In the genomic region with DNA sequence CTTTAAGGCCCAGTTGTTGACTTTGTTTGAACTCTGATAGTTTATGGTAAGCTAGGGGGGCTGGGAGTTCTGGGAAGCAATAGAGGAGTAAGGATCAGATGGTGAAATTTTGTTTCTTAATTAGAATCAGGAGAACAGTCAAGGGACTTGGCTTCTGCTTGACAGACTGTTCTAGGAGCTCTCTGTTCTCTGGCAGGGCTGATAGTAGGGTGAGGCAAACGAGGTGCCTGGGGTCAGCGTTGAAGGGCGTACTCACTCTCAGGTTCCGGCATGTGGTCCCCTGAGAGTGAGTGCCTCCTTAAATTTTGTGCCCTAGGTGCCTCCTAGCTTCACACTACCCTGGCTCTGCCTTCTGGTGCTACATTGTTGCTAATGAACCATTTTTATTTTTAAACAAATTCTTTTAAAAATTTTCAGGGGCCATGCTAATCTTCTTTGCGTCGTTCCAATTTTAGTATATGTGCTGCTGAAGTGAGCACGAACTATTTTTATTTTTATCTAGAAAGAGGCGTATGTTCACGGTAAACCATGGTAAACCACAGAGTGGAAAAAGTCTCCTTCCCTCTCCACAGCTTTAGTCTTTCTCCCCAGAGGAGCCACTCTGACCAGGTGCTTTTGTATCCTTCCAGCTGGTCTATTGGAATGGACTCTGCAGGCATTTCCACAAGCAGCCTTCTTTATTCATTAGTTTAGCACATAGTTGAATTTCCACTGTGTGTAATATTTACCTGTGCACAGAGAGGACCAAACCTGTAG, we compare ENCODE assay signal across 10 cellular contexts. TPM values are rescaled to one million over a fixed set of nuclear protein-coding genes. Genes with fewer than 3 reads are reported as not detected.
DNase-seq lines count a peak whose midpoint lies in the region; ATAC-seq, FAIRE-seq and TF ChIP-seq lines count a peak whose summit lies in the region.
"Had no signal": no experiment of that assay in that cellular context is flagged by ENCODE, and none has a peak within 500 bp of the region (broad histone marks: within the 10 kb centered on the region; RNA-seq: fewer than 3 reads in every experiment).

No MANE protein-coding gene starts in this region.

- H4K20me1 ChIP-seq in K562 (replicated peaks; ENCODE audit: control insufficient read depth, insufficient read depth, low read length), result 0 out of 2 replicates have a peak, but pooled peaks cover 7% of the 10 kb centered on the region

- H3K9me1 ChIP-seq in K562 (ENCODE audit: control insufficient read depth, insufficient read depth, low read length), result no peaks in the 10 kb centered on the region

- H3K9ac ChIP-seq in K562 (ENCODE audit: insufficient read depth in 1 of 2, low read depth in 2 of 2, low read length in 2 of 2), result no peak overlapping the region

- TF ChIP-seq EP300 in K562 (IDR thresholded peaks at IDR 0.05; ENCODE audit: low read length), result no peak

- no peaks in the 10 kb centered on the region for H3K27me3 ChIP-seq in K562 (ENCODE audit: control insufficient read depth in 2 of 2, insufficient read depth in 2 of 2, low read length in 2 of 2)
- H3K27me3 ChIP-seq in psoas muscle (ENCODE audit: insufficient read depth in 3 of 3, low read length in 2 of 3), result no peaks in the 10 kb centered on the region

- no peak for ATAC-seq in GM18505 (IDR thresholded peaks at IDR 0.05; ENCODE audit: unreplicated experiment)
- peak; percentile 5 for ATAC-seq in HG02973 (IDR thresholded peaks at IDR 0.05; ENCODE audit: unreplicated experiment)
- peak; percentile 23; the same call in 1 of the 3 replicates for ATAC-seq in K562
- peak; percentile 19 to 79 (median 76) for ATAC-seq in psoas muscle
- ATAC-seq in SK-N-SH treated with all-trans-retinoic acid at 6 μM for 48 hours, result no peak
- no peak for ATAC-seq in HG03565 (IDR thresholded peaks at IDR 0.05; ENCODE audit: unreplicated experiment)

- TF ChIP-seq RAD21 in K562 (CRISPR knock-in tag; conservative IDR thresholded peaks at IDR 0.05 in 1 of 2, IDR thresholded peaks at IDR 0.05 in 1 of 2), result no peak

- H3K27ac ChIP-seq in K562 (ENCODE audit: extremely low read depth, low read depth, low read length), result peak overlapping the region; percentile 28; the same call in 1 of the 3 replicates
- H3K27ac ChIP-seq in psoas muscle, result peak overlapping the region; percentile 91

- H3K4me3 ChIP-seq in K562 (no peak overlapping the region), psoas muscle (peak overlapping the region; percentile 41)

- DNase-seq in K562 (ENCODE audit: extremely low read depth in 1 of 4, low spot score in 3 of 4) (no peak), psoas muscle (peak; percentile 56 to 87), NCI-H2196 treated with DMSO at 0.1 percent for 48 hours (lab: John Stamatoyannopoulos, UW; ENCODE audit: unreplicated experiment) (no peak), GDM1 (lab: John Stamatoyannopoulos, UW) (no peak)
- DNase-seq: amygdala, NCI-H526 treated with DMSO at 0.1 percent for 48 hours had no signal

- H3K4me1 ChIP-seq in K562 (replicated peaks in 1 of 2; ENCODE audit: control insufficient read depth in 2 of 2, insufficient read depth in 2 of 2, low read length in 2 of 2) (peaks cover 0 to 23% of the 10 kb centered on the region in 2 experiments), psoas muscle (peaks cover 97% of the 10 kb centered on the region)

- H3K79me2 ChIP-seq in K562 (ENCODE audit: control insufficient read depth, insufficient read depth, low read length), result peaks cover 32% of the 10 kb centered on the region

- H3K4me2 ChIP-seq in K562 (ENCODE audit: insufficient read depth, low read length), result no peak overlapping the region

- POLR2A ChIA-PET in K562 (lab: Yijun Ruan, JAX), result interaction anchor here (0.6 to 1.8 kb wide), 11 partner anchors 10 to 578 kb away, joined by 3 to 8 read pairs (median 3); no protein-coding TSS in a partner anchor

- H3K9me3 ChIP-seq in K562 (replicated peaks; ENCODE audit: control insufficient read depth, insufficient read depth, low read depth, low read length) (no peaks in the 10 kb centered on the region), psoas muscle (no peaks in the 10 kb centered on the region)

- no TSS peak for BruUV-seq in K562 (replicated peaks; lab: Mats Ljungman, UMichigan)

- in situ Hi-C loops in K562 (cut with MboI), result no loop called here

- intact Hi-C loops in K562 (cut with micrococcal nuclease) (no loop called here), psoas muscle (cut with DNase I) (no loop called here)

- CTCF ChIA-PET in K562 (lab: Yijun Ruan, JAX; ENCODE audit: low intra/inter-chr PET ratio), result interaction anchor here (0.6 kb wide), 1 partner anchor 699 kb away, joined by 3 read pairs; no protein-coding TSS in a partner anchor

- TF ChIP-seq POLR2A in GM18505 (IDR thresholded peaks at IDR 0.05; ENCODE audit: borderline replicate concordance, extremely low read depth, insufficient read depth, insufficient read length) (peak; percentile 35), K562 (conservative IDR thresholded peaks at IDR 0.05) (no peak)

- 63% methylated on average over 9 of the region's 9 CpGs for WGBS in K562 (ENCODE audit: insufficient coverage, low coverage, missing lambda C conversion rate)
- WGBS in psoas muscle, 3 donors, result 22 to 62% (median 45%) methylated on average over 9 of the region's 9 CpGs

- no peak for TF ChIP-seq CTCF in K562 (IDR thresholded peaks at IDR 0.05 in 2 of 3, conservative IDR thresholded peaks at IDR 0.05 in 1 of 3; ENCODE audit: insufficient read depth in 2 of 3, low read depth in 1 of 3, low read length in 3 of 3)
- TF ChIP-seq CTCF in psoas muscle (IDR thresholded peaks at IDR 0.05), result no peak

- H3K36me3 ChIP-seq in K562 (ENCODE audit: control insufficient read depth, insufficient read depth, low read length), result peaks cover 77% of the 10 kb centered on the region
- peaks cover 0 to 86% of the 10 kb centered on the region in 2 donors for H3K36me3 ChIP-seq in psoas muscle (ENCODE audit: insufficient read depth in 1 of 2, low read depth in 1 of 2)

- FAIRE-seq in K562 (lab: Jason Lieb, UNC), result peak; percentile 44

- no peak overlapping the region for H2AFZ ChIP-seq in K562 (ENCODE audit: low read depth, low read length)

RNA-seq across cellular contexts. Expression of a gene that starts 19.7 kb away (rescaled TPM):
- total RNA-seq in K562 (2011; cell fraction: chromatin; rRNA removed; ENCODE audit: low replicate concordance), result 281 and 367 TPM in 2 replicates
- total RNA-seq in K562 (2011; cell fraction: nucleolus; rRNA removed), result 181 and 198 TPM in 2 replicates
- 210 and 290 TPM in 2 replicates for total RNA-seq in K562 (2011; cell fraction: nucleoplasm; rRNA removed)
- total RNA-seq in K562 (2014; rRNA removed) (18.8 and 26.2 TPM in 2 replicates), K562 (2014; rRNA removed; fragmentation: Illumina TruSeq; extraction: Trizol) (29.8 and 33.6 TPM in 2 replicates), K562 (2015; rRNA removed; fragmentation: Illumina TruSeq; extraction: Trizol) (27.7 and 28.7 TPM in 2 replicates), K562 (2021) (58.0 and 59.8 TPM in 2 replicates), psoas muscle (100 to 1,000 TPM in 1 of 4 donors, 10 to 100 TPM in 3; 25.6 to 217 (median 70.5) TPM)
- polyA plus RNA-seq in K562 (2011; rRNA removed) (55.7 and 60.1 TPM in 2 replicates), K562 (2014; fragmentation: Illumina TruSeq; extraction: Trizol) (51.9 and 53.3 TPM in 2 replicates), K562 (2014; fragmentation: Nextera tagmentation; extraction: Ambion mirVana) (10 to 100 TPM; 12.6 to 12.8 TPM), K562 (2014; rRNA removed) (38.6 and 44.6 TPM in 2 replicates), psoas muscle (10 to 100 TPM in 2 of 3 donors, 1 to 10 TPM in 1; 9.2 to 55.2 (median 36.4) TPM)
- polyA plus RNA-seq in K562 (2011; cell fraction: cytosol; rRNA removed), result 63.4 and 107 TPM in 2 replicates
- 196 and 243 TPM in 2 replicates for polyA plus RNA-seq in K562 (2011; cell fraction: nucleus; rRNA removed)
- 24.5 and 25.3 TPM in 2 replicates for polyA plus RNA-seq in K562 (2012)
- 73.8 and 89.0 TPM in 2 replicates for polyA minus RNA-seq in K562 (2011; rRNA and poly(A)+ RNA removed)
- polyA minus RNA-seq in K562 (2011; cell fraction: cytosol; rRNA and poly(A)+ RNA removed), result 29.8 and 51.2 TPM in 2 replicates
- 43.2 and 62.4 TPM in 2 replicates for polyA minus RNA-seq in K562 (2011; cell fraction: nucleus; rRNA and poly(A)+ RNA removed)

RNA-seq across cellular contexts. Expression of a gene that starts 26.7 kb away (rescaled TPM):
- total RNA-seq in K562 (2011; cell fraction: chromatin; rRNA removed; ENCODE audit: low replicate concordance), result 26.2 and 38.5 TPM in 2 replicates
- 20.0 and 22.3 TPM in 2 replicates for total RNA-seq in K562 (2011; cell fraction: nucleolus; rRNA removed)
- total RNA-seq in K562 (2011; cell fraction: nucleoplasm; rRNA removed), result 30.6 and 38.6 TPM in 2 replicates
- total RNA-seq in K562 (2014; rRNA removed) (16.5 and 18.7 TPM in 2 replicates), K562 (2014; rRNA removed; fragmentation: Illumina TruSeq; extraction: Trizol) (17.6 and 17.8 TPM in 2 replicates), K562 (2015; rRNA removed; fragmentation: Illumina TruSeq; extraction: Trizol) (21.1 and 23.6 TPM in 2 replicates), K562 (2021) (22.1 and 24.3 TPM in 2 replicates), psoas muscle (10 to 100 TPM in 2 of 4 donors, 1 to 10 TPM in 2; 7.9 to 12.6 (median 9.9) TPM)
- polyA plus RNA-seq in K562 (2011; rRNA removed) (14.0 and 17.2 TPM in 2 replicates), K562 (2014; fragmentation: Illumina TruSeq; extraction: Trizol) (16.6 and 18.7 TPM in 2 replicates), K562 (2014; fragmentation: Nextera tagmentation; extraction: Ambion mirVana) (1 to 10 TPM; 2.7 to 4.5 TPM), K562 (2014; rRNA removed) (15.5 and 25.3 TPM in 2 replicates), psoas muscle (10 to 100 TPM in 1 of 3 donors, 1 to 10 TPM in 2; 5.8 to 16.3 (median 9.5) TPM)
- polyA plus RNA-seq in K562 (2011; cell fraction: cytosol; rRNA removed), result 7.5 and 8.8 TPM in 2 replicates
- 27.5 and 29.9 TPM in 2 replicates for polyA plus RNA-seq in K562 (2011; cell fraction: nucleus; rRNA removed)
- polyA plus RNA-seq in K562 (2012), result 11.1 and 12.5 TPM in 2 replicates
- 16.2 and 16.7 TPM in 2 replicates for polyA minus RNA-seq in K562 (2011; rRNA and poly(A)+ RNA removed)
- 4.7 and 6.0 TPM in 2 replicates for polyA minus RNA-seq in K562 (2011; cell fraction: cytosol; rRNA and poly(A)+ RNA removed)
- polyA minus RNA-seq in K562 (2011; cell fraction: nucleus; rRNA and poly(A)+ RNA removed), result 12.8 and 18.1 TPM in 2 replicates

RNA-seq across cellular contexts. Expression of a gene that starts 26.8 kb away (rescaled TPM):
- total RNA-seq in K562 (2011; cell fraction: chromatin; rRNA removed; ENCODE audit: low replicate concordance), result 222 and 419 TPM in 2 replicates
- total RNA-seq in K562 (2011; cell fraction: nucleolus; rRNA removed), result 230 and 239 TPM in 2 replicates
- 180 and 199 TPM in 2 replicates for total RNA-seq in K562 (2011; cell fraction: nucleoplasm; rRNA removed)
- 78.3 and 90.2 TPM in 2 replicates for total RNA-seq in K562 (2014; rRNA removed)
- total RNA-seq in K562 (2014; rRNA removed; fragmentation: Illumina TruSeq; extraction: Trizol), result 48.0 and 56.7 TPM in 2 replicates
- 69.7 and 73.1 TPM in 2 replicates for total RNA-seq in K562 (2015; rRNA removed; fragmentation: Illumina TruSeq; extraction: Trizol)
- 78.6 and 79.4 TPM in 2 replicates for total RNA-seq in K562 (2021)
- 69.9 and 74.1 TPM in 2 replicates for polyA plus RNA-seq in K562 (2011; rRNA removed)
- 63.9 and 89.3 TPM in 2 replicates for polyA plus RNA-seq in K562 (2011; cell fraction: cytosol; rRNA removed)
- 335 and 470 TPM in 2 replicates for polyA plus RNA-seq in K562 (2011; cell fraction: nucleus; rRNA removed)
- polyA plus RNA-seq in K562 (2012), result 59.7 and 71.7 TPM in 2 replicates
- 66.6 and 85.9 TPM in 2 replicates for polyA plus RNA-seq in K562 (2014; fragmentation: Illumina TruSeq; extraction: Trizol)
- polyA plus RNA-seq in K562 (2014; fragmentation: Nextera tagmentation; extraction: Ambion mirVana), result 10 to 100 TPM in 1 of 2 experiments, 1 to 10 TPM in 1; 6.4 to 12.6 TPM
- 83.7 and 88.8 TPM in 2 replicates for polyA plus RNA-seq in K562 (2014; rRNA removed)
- 70.0 and 109 TPM in 2 replicates for polyA minus RNA-seq in K562 (2011; rRNA and poly(A)+ RNA removed)
- polyA minus RNA-seq in K562 (2011; cell fraction: cytosol; rRNA and poly(A)+ RNA removed), result 49.6 and 60.8 TPM in 2 replicates
- polyA minus RNA-seq in K562 (2011; cell fraction: nucleus; rRNA and poly(A)+ RNA removed), result 92.9 and 103 TPM in 2 replicates
- total RNA-seq in psoas muscle, result 10 to 100 TPM; 19.9 to 31.4 (median 26.6) TPM
- polyA plus RNA-seq in psoas muscle, result 10 to 100 TPM; 18.9 to 45.1 (median 20.4) TPM

RNA-seq across cellular contexts. Expression of a gene that starts 38.8 kb away (rescaled TPM):
- 19.2 and 54.6 TPM in 2 replicates for total RNA-seq in K562 (2011; cell fraction: chromatin; rRNA removed; ENCODE audit: low replicate concordance)
- 35.1 and 45.2 TPM in 2 replicates for total RNA-seq in K562 (2011; cell fraction: nucleolus; rRNA removed)
- 25.2 and 30.1 TPM in 2 replicates for total RNA-seq in K562 (2011; cell fraction: nucleoplasm; rRNA removed)
- total RNA-seq in K562 (2014; rRNA removed), result 7.5 and 8.9 TPM in 2 replicates
- total RNA-seq in K562 (2014; rRNA removed; fragmentation: Illumina TruSeq; extraction: Trizol), result 3.1 and 4.6 TPM in 2 replicates
- 4.8 and 5.0 TPM in 2 replicates for total RNA-seq in K562 (2015; rRNA removed; fragmentation: Illumina TruSeq; extraction: Trizol)
- 8.6 and 9.1 TPM in 2 replicates for total RNA-seq in K562 (2021)
- polyA plus RNA-seq in K562 (2011; rRNA removed), result 7.6 and 11.8 TPM in 2 replicates
- 8.9 and 16.0 TPM in 2 replicates for polyA plus RNA-seq in K562 (2011; cell fraction: cytosol; rRNA removed)
- 11.9 and 20.4 TPM in 2 replicates for polyA plus RNA-seq in K562 (2011; cell fraction: nucleus; rRNA removed)
- polyA plus RNA-seq in K562 (2012), result 7.1 and 14.4 TPM in 2 replicates
- 4.0 and 5.9 TPM in 2 replicates for polyA plus RNA-seq in K562 (2014; fragmentation: Illumina TruSeq; extraction: Trizol)
- 1 to 10 TPM in 1 of 2 experiments, under 1 TPM in 1; 0.42 to 1.1 TPM for polyA plus RNA-seq in K562 (2014; fragmentation: Nextera tagmentation; extraction: Ambion mirVana)
- 6.1 and 6.6 TPM in 2 replicates for polyA plus RNA-seq in K562 (2014; rRNA removed)
- polyA minus RNA-seq in K562 (2011; rRNA and poly(A)+ RNA removed), result 7.5 and 7.6 TPM in 2 replicates
- 7.8 and 9.6 TPM in 2 replicates for polyA minus RNA-seq in K562 (2011; cell fraction: cytosol; rRNA and poly(A)+ RNA removed)
- 6.3 and 6.7 TPM in 2 replicates for polyA minus RNA-seq in K562 (2011; cell fraction: nucleus; rRNA and poly(A)+ RNA removed)
- total RNA-seq in psoas muscle, result 10 to 100 TPM; 28.0 to 65.0 (median 31.0) TPM
- 10 to 100 TPM; 13.0 to 31.7 (median 22.6) TPM for polyA plus RNA-seq in psoas muscle

RNA-seq across cellular contexts. Expression of a gene that starts 48.1 kb away (rescaled TPM):
- total RNA-seq in K562 (2011; cell fraction: chromatin; rRNA removed; ENCODE audit: low replicate concordance), result 0.39 TPM in 1 of 2 replicates, not detected in the other
- not detected in 2 replicates for total RNA-seq in K562 (2011; cell fraction: nucleolus; rRNA removed)
- not detected in 2 replicates for total RNA-seq in K562 (2011; cell fraction: nucleoplasm; rRNA removed)
- total RNA-seq in K562 (2014; rRNA removed) (0.05 TPM in 1 of 2 replicates, not detected in the other), K562 (2014; rRNA removed; fragmentation: Illumina TruSeq; extraction: Trizol) (not detected in 2 replicates), K562 (2015; rRNA removed; fragmentation: Illumina TruSeq; extraction: Trizol) (not detected in 2 replicates), K562 (2021) (0.07 and 0.36 TPM in 2 replicates), psoas muscle (not detected)
- polyA plus RNA-seq in K562 (2011; rRNA removed) (0.09 TPM in 1 of 2 replicates, not detected in the other), K562 (2014; fragmentation: Illumina TruSeq; extraction: Trizol) (not detected in 2 replicates), K562 (2014; fragmentation: Nextera tagmentation; extraction: Ambion mirVana) (under 1 TPM in 1 of 2 experiments, not detected in 1; 0.15 TPM), K562 (2014; rRNA removed) (not detected in 2 replicates), psoas muscle (under 1 TPM; 0.03 to 0.08 (median 0.05) TPM)
- polyA plus RNA-seq in K562 (2011; cell fraction: cytosol; rRNA removed), result not detected in 2 replicates
- polyA plus RNA-seq in K562 (2011; cell fraction: nucleus; rRNA removed), result 0.07 TPM in 1 of 2 replicates, not detected in the other
- 0.17 and 0.39 TPM in 2 replicates for polyA plus RNA-seq in K562 (2012)
- not detected in 2 replicates for polyA minus RNA-seq in K562 (2011; rRNA and poly(A)+ RNA removed)
- polyA minus RNA-seq in K562 (2011; cell fraction: cytosol; rRNA and poly(A)+ RNA removed), result 1.3 TPM in 1 of 2 replicates, not detected in the other
- polyA minus RNA-seq in K562 (2011; cell fraction: nucleus; rRNA and poly(A)+ RNA removed), result 0.27 TPM in 1 of 2 replicates, not detected in the other

Comparison
In these comparisons a context has a peak if more than half of its experiments do, and no peak if none do; other contexts are left out.
1. ATAC-seq: peak in HG02973 (single experiment), K562 (single experiment) and psoas muscle (4 of 4); none in GM18505 (single experiment), SK-N-SH treated with all-trans-retinoic acid at 6 μM for 48 hours (single experiment) and HG03565 (single experiment).
2. DNase-seq: peak in psoas muscle (2 of 2); none in K562 (0 of 4), NCI-H2196 treated with DMSO at 0.1 percent for 48 hours (single experiment) and GDM1 (single experiment).